14 cellular contexts compared by ENCODE assay signal in the genomic region with DNA sequence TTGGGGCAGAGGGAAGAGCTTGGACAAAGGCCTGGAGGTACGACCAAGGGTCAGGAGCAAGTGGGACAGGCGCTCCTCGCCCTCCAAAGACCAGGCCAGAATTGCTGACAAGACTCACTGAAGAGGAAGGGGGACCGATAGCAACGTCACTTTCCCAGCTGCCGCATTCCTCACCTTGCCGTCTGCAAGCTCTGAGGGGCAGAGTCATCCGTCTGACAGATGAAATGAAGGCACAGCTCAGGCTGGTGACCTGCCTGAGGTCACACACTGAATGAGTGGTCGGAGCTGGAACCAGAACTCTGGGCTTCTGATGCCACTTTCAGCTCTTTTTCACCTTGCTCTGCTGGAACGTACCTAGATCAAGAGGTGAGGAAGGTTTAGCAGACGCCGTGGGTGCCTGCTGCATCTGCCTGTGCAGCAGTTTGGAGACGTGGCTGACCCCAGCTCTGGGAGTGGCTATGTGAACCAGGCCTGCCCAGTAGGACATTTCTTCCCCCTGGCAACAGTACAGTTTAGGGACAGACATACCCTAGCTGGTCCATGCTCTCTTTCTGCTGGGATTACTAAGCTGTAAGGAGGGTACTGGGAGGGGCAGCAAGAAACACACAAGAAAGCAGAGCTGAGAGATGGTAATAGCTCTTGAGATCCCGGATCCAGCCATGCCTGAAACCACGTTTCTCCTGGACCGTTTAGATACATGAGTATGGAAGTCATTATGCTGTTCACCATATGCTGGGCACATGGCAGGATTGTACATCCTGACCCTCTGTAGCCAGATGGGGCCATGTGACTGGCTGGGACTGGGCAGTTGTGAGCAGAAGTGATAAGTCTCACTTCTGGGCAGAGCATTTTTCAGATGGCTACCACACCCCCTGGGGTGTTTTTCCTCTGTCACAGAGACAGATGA. TPM values are rescaled to one million over a fixed set of nuclear protein-coding genes. Genes with fewer than 3 reads are reported as not detected.
DNase-seq lines count a peak whose midpoint lies in the region; TF ChIP-seq lines count a peak whose summit lies in the region.
"Had no signal": no experiment of that assay in that cellular context is flagged by ENCODE, and none has a peak within 500 bp of the region (broad histone marks: within the 10 kb centered on the region; RNA-seq: fewer than 3 reads in every experiment).

No MANE protein-coding gene starts in this region.

- H2BK5ac ChIP-seq in neuronal stem cell (ENCODE audit: low read length) = no peak overlapping the region

- H3K27me3 ChIP-seq in neuronal stem cell (ENCODE audit: control insufficient read depth in 3 of 3, insufficient read depth in 3 of 3, low read depth in 1 of 3, low read length in 3 of 3) (no peaks in the 10 kb centered on the region), MM.1S (replicated peaks; ENCODE audit: insufficient read depth, low read length) (no peaks in the 10 kb centered on the region), suprapubic skin (peaks cover 27% of the 10 kb centered on the region)

- peak; percentile 20 for TF ChIP-seq POLR2A in GM19193 (IDR thresholded peaks at IDR 0.05; ENCODE audit: extremely low read depth, insufficient read depth, insufficient read length)
- TF ChIP-seq POLR2A in suprapubic skin (IDR thresholded peaks at IDR 0.05) = no peak

- no peak overlapping the region for H3K4me2 ChIP-seq in neuronal stem cell (ENCODE audit: insufficient read depth, low read length, poor library complexity, severe bottlenecking)
- no peak overlapping the region for H3K4me2 ChIP-seq in MM.1S (ENCODE audit: low read depth, low read length)

- no peak overlapping the region for H3K23ac ChIP-seq in neuronal stem cell (ENCODE audit: low read depth, low read length, poor library complexity)

- H3K14ac ChIP-seq in neuronal stem cell (ENCODE audit: low read length) = no peak overlapping the region

- intact Hi-C loops in activated naive CD4-positive, alpha-beta T cell treated with anti-CD3 and anti-CD28 coated beads for 36 hours (cut with micrococcal nuclease) = no loop called here

- no peak overlapping the region for H2AFZ ChIP-seq in neuronal stem cell (ENCODE audit: low read length)
- no peak overlapping the region for H2AFZ ChIP-seq in MM.1S (ENCODE audit: low read length)
- H2AFZ ChIP-seq: GM23248 had no signal

- no peaks in the 10 kb centered on the region for H3F3A ChIP-seq in MM.1S (ENCODE audit: insufficient read depth, low read length)

- no peaks in the 10 kb centered on the region for H3K79me2 ChIP-seq in MM.1S (ENCODE audit: low read length)

- peaks cover 87% of the 10 kb centered on the region for H3K4me1 Mint-ChIP-seq in activated naive CD4-positive, alpha-beta T cell treated with anti-CD3 and anti-CD28 coated beads for 36 hours (ENCODE audit: low read depth)
- H3K4me1 Mint-ChIP-seq in activated naive CD8-positive, alpha-beta T cell treated with anti-CD3 and anti-CD28 coated beads for 36 hours = peaks cover 91% of the 10 kb centered on the region

- CTCF ChIA-PET in activated naive CD4-positive, alpha-beta T cell treated with anti-CD3 and anti-CD28 coated beads for 36 hours (lab: Charles Lee) = interaction anchor here (0.6 to 1.8 kb wide), 5 partner anchors 25 to 298 kb away, joined by 3 to 5 read pairs (median 3); no protein-coding TSS in a partner anchor

- no peaks in the 10 kb centered on the region for H3K27me3 Mint-ChIP-seq in activated naive CD4-positive, alpha-beta T cell treated with anti-CD3 and anti-CD28 coated beads for 36 hours (ENCODE audit: low read depth)
- no peaks in the 10 kb centered on the region for H3K27me3 Mint-ChIP-seq in activated naive CD8-positive, alpha-beta T cell treated with anti-CD3 and anti-CD28 coated beads for 36 hours

- H3K4me3 Mint-ChIP-seq in activated naive CD4-positive, alpha-beta T cell treated with anti-CD3 and anti-CD28 coated beads for 36 hours = no peak overlapping the region
- peak overlapping the region; percentile 20 for H3K4me3 Mint-ChIP-seq in activated naive CD8-positive, alpha-beta T cell treated with anti-CD3 and anti-CD28 coated beads for 36 hours

- H4K20me1 ChIP-seq in MM.1S (ENCODE audit: insufficient read depth, low read length) = no peaks in the 10 kb centered on the region

- no peak for DNase-seq in activated naive CD4-positive, alpha-beta T cell treated with anti-CD3 and anti-CD28 coated beads for 36 hours
- DNase-seq in activated naive CD4-positive, alpha-beta T cell treated with anti-CD3 and anti-CD28 coated beads, Interleukin-2, amount 50 U/mL, for 16 hours = no peak
- DNase-seq in activated naive CD8-positive, alpha-beta T cell treated with anti-CD3 and anti-CD28 coated beads for 36 hours = no peak
- DNase-seq in neuronal stem cell (ENCODE audit: low spot score) (no peak), MM.1S (no peak), NOMO-1 treated with dmso at 0.1 percent for 144 hours (lab: John Stamatoyannopoulos, UW; ENCODE audit: unreplicated experiment) (no peak), suprapubic skin (ENCODE audit: low spot score in 2 of 2) (no peak)
- DNase-seq: activated CD4-positive, alpha-beta T cell treated with anti-CD3 and anti-CD28 coated beads for 4 hours; GM23248; kidney; NCI-H1105 treated with DMSO at 0.1 percent for 48 hours; stimulated activated CD4-positive, alpha-beta T cell treated with anti-CD3 and anti-CD28 coated beads, Interleukin-12 subunit alpha, Interleukin-12 subunit beta, amount 100 ng/mL, for 4 hours had no signal

- H3K4ac ChIP-seq in neuronal stem cell (ENCODE audit: low read length) = no peak overlapping the region

- no peak overlapping the region for H3K4me3 ChIP-seq in neuronal stem cell (ENCODE audit: low read length in 2 of 2)
- no peak overlapping the region for H3K4me3 ChIP-seq in MM.1S (ENCODE audit: low read length)
- no peak overlapping the region for H3K4me3 ChIP-seq in suprapubic skin
- H3K4me3 ChIP-seq: GM23248, tibial nerve had no signal

- WGBS in neuronal stem cell (ENCODE audit: extremely low coverage in 2 of 2, insufficient read length in 2 of 2, insufficient replicate concordance in 1 of 2), 2 donors = no CpG with 5 or more reads among the region's 16 CpGs
- 68% methylated on average over 16 of the region's 16 CpGs for WGBS in suprapubic skin

- H3K27ac ChIP-seq in neuronal stem cell (replicated peaks; ENCODE audit: low read length) = no peak overlapping the region
- no peak overlapping the region for H3K27ac ChIP-seq in MM.1S (ENCODE audit: low read length)
- H3K27ac ChIP-seq in suprapubic skin = no peak overlapping the region
- H3K27ac ChIP-seq: GM23248, tibial nerve had no signal

- peaks cover 36% of the 10 kb centered on the region for H3K36me3 Mint-ChIP-seq in activated naive CD4-positive, alpha-beta T cell treated with anti-CD3 and anti-CD28 coated beads for 36 hours (ENCODE audit: low read depth)
- peaks cover 62% of the 10 kb centered on the region for H3K36me3 Mint-ChIP-seq in activated naive CD8-positive, alpha-beta T cell treated with anti-CD3 and anti-CD28 coated beads for 36 hours

- no peak overlapping the region for H4K91ac ChIP-seq in neuronal stem cell (ENCODE audit: low read depth, low read length, poor library complexity)

- no peak overlapping the region for H3K9ac ChIP-seq in neuronal stem cell (ENCODE audit: low read depth, low read length, poor library complexity)
- no peak overlapping the region for H3K9ac ChIP-seq in MM.1S (ENCODE audit: low read length)
- H3K9ac ChIP-seq: GM23248 had no signal

- no peak overlapping the region for H2AK5ac ChIP-seq in neuronal stem cell (ENCODE audit: low read depth, low read length)

- no peak overlapping the region for H2BK12ac ChIP-seq in neuronal stem cell (ENCODE audit: low read length)

- no peaks in the 10 kb centered on the region for H3K79me1 ChIP-seq in neuronal stem cell (ENCODE audit: low read depth, low read length)

- peak overlapping the region; percentile 18 for H3K18ac ChIP-seq in neuronal stem cell (ENCODE audit: low read length)

- peak overlapping the region; percentile 66 for H3K27ac Mint-ChIP-seq in activated naive CD4-positive, alpha-beta T cell treated with anti-CD3 and anti-CD28 coated beads for 36 hours
- H3K27ac Mint-ChIP-seq in activated naive CD8-positive, alpha-beta T cell treated with anti-CD3 and anti-CD28 coated beads for 36 hours = peak overlapping the region; percentile 96

- H3K36me3 ChIP-seq in neuronal stem cell (replicated peaks in 1 of 2; ENCODE audit: control insufficient read depth in 2 of 2, insufficient read depth in 2 of 2, low read length in 2 of 2) (no peaks in the 10 kb centered on the region), MM.1S (replicated peaks; ENCODE audit: insufficient read depth, low read length) (no peaks in the 10 kb centered on the region), suprapubic skin (no peaks in the 10 kb centered on the region)
- H3K36me3 ChIP-seq: tibial nerve had no signal

- no peaks in the 10 kb centered on the region for H3K9me2 ChIP-seq in MM.1S (replicated peaks; ENCODE audit: insufficient read depth, low read length)

- no peak for TF ChIP-seq EP300 in suprapubic skin (IDR thresholded peaks at IDR 0.05)

- H3K4me1 ChIP-seq in neuronal stem cell (ENCODE audit: control insufficient read depth in 2 of 2, insufficient read depth in 1 of 2, low read depth in 1 of 2, low read length in 2 of 2) (no peaks in the 10 kb centered on the region), MM.1S (ENCODE audit: low read length) (no peaks in the 10 kb centered on the region), suprapubic skin (peaks cover 14% of the 10 kb centered on the region)

- H3K9me3 Mint-ChIP-seq in activated naive CD4-positive, alpha-beta T cell treated with anti-CD3 and anti-CD28 coated beads for 36 hours = peaks cover 7% of the 10 kb centered on the region
- peaks cover 20% of the 10 kb centered on the region for H3K9me3 Mint-ChIP-seq in activated naive CD8-positive, alpha-beta T cell treated with anti-CD3 and anti-CD28 coated beads for 36 hours

- no peak overlapping the region for H2BK15ac ChIP-seq in neuronal stem cell (ENCODE audit: low read length)

- TF ChIP-seq CTCF in MM.1S (IDR thresholded peaks at IDR 0.05; ENCODE audit: low read length) (no peak), suprapubic skin (IDR thresholded peaks at IDR 0.05) (no peak)

- no peak overlapping the region for H4K8ac ChIP-seq in neuronal stem cell (ENCODE audit: low read depth, low read length)

- no peak overlapping the region for H2BK120ac ChIP-seq in neuronal stem cell (ENCODE audit: low read depth, low read length)

- H3K9me3 ChIP-seq in neuronal stem cell (replicated peaks in 1 of 2; ENCODE audit: control insufficient read depth in 2 of 2, insufficient read depth in 1 of 2, low read depth in 1 of 2, low read length in 2 of 2) = no peaks in the 10 kb centered on the region
- H3K9me3 ChIP-seq in MM.1S (replicated peaks; ENCODE audit: insufficient read depth, low read length) = no peaks in the 10 kb centered on the region
- no peaks in the 10 kb centered on the region for H3K9me3 ChIP-seq in suprapubic skin
- H3K9me3 ChIP-seq: tibial nerve had no signal

RNA-seq across cellular contexts. Expression of gene IL21R, which starts 50.8 kb away (rescaled TPM):
- 10 to 100 TPM; 93.8 to 99.2 TPM for total RNA-seq in activated naive CD4-positive, alpha-beta T cell treated with anti-CD3 and anti-CD28 coated beads for 36 hours
- 10 to 100 TPM; 99.3 to 99.5 TPM for total RNA-seq in activated naive CD8-positive, alpha-beta T cell treated with anti-CD3 and anti-CD28 coated beads for 36 hours
- polyA plus RNA-seq in neuronal stem cell (2013, experiment 1 of 2) = 0.13 TPM
- polyA plus RNA-seq in neuronal stem cell (2013, experiment 2 of 2) = 0.14 TPM
- total RNA-seq in suprapubic skin = 1 to 10 TPM in 1 of 4 donors, under 1 TPM in 3; 0.08 to 1.2 (median 0.23) TPM

Comparison
In these comparisons a context has a peak if more than half of its experiments do, and no peak if none do; other contexts are left out.
1. RNA of gene IL21R, which starts 50.8 kb away (total RNA-seq): 99.3 to 99.5 TPM in activated naive CD8-positive, alpha-beta T cell treated with anti-CD3 and anti-CD28 coated beads for 36 hours and 93.8 to 99.2 TPM in activated naive CD4-positive, alpha-beta T cell treated with anti-CD3 and anti-CD28 coated beads for 36 hours; 0.08 to 1.2 TPM in suprapubic skin; every median in the first group is over 10 times any median in the second.